In the genomic region with DNA sequence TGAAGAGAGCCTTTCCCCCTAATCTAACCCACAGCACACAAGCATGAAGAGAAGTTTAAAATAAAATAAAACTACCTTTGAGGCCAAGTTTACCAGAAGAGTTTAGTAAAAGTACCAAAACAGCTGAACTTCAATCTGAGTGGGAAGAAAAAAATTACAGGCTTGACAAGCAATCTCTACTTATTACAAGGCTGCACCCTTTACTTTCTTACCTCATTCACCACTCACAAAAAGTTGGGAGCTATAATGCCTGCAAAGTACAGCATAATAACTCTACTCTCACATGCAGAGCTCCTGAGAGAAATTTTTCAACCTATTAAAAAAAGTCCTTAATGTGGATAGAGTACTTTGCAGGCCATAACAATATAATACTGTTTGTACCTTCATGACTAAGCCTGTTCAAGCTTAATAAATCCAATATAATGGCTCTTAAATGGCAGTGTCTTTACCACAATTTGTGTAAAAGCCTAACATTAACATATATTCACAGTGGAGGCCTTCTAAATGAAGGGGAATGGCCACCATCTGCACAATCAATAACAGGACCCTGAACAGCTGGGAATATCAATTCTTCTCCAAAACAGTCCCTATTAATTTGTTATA, we compare ENCODE assay signal across 12 cellular contexts.
DNase-seq lines count a peak whose midpoint lies in the region; TF ChIP-seq lines count a peak whose summit lies in the region.
"Had no signal": no experiment of that assay in that cellular context is flagged by ENCODE, and none has a peak within 500 bp of the region (broad histone marks: within the 10 kb centered on the region; RNA-seq: fewer than 3 reads in every experiment).

No MANE protein-coding gene starts in this region.

- CTCF ChIA-PET in AG04450 (lab: Charles Lee): interaction anchor here (1.0 to 1.3 kb wide), 2 partner anchors 53 to 55 kb away, joined by 3 read pairs; no protein-coding TSS in a partner anchor
- CTCF ChIA-PET in CD8-positive, alpha-beta memory T cell (lab: Charles Lee): no interaction called here

- no peaks in the 10 kb centered on the region for H3K9me3 ChIP-seq in AG04450 (ENCODE audit: control insufficient read depth, insufficient read depth, low read length)
- no peaks in the 10 kb centered on the region for H3K9me3 ChIP-seq in parathyroid adenoma (ENCODE audit: control insufficient read depth, low read length)
- H3K9me3 ChIP-seq in CD8-positive, alpha-beta memory T cell (ENCODE audit: low read length): no peaks in the 10 kb centered on the region

- peaks cover 10% of the 10 kb centered on the region for H3K79me2 ChIP-seq in parathyroid adenoma

- no peak overlapping the region for H3K9ac ChIP-seq in parathyroid adenoma

- H3K36me3 ChIP-seq in parathyroid adenoma (ENCODE audit: control insufficient read depth, insufficient read depth, low read length): no peaks in the 10 kb centered on the region
- no peaks in the 10 kb centered on the region for H3K36me3 ChIP-seq in CD8-positive, alpha-beta memory T cell (ENCODE audit: insufficient read depth, low read length)

- H3K27ac ChIP-seq in AG04450 (ENCODE audit: low read depth, low read length) (no peak overlapping the region), epithelial cell of prostate (peak overlapping the region; percentile 93), parathyroid adenoma (peak overlapping the region; percentile 91)
- H3K27ac ChIP-seq in CD8-positive, alpha-beta memory T cell (ENCODE audit: low read depth, low read length): no peak overlapping the region

- DNase-seq in AG04450 (ENCODE audit: low read depth, low spot score) (no peak), NCI-H82 (lab: John Stamatoyannopoulos, UW) (peak; percentile 40), epithelial cell of prostate (ENCODE audit: low read depth, low spot score) (no peak), medulla oblongata (ENCODE audit: extremely low spot score) (no peak), NOMO-1 treated with DMSO at 0.1 percent for 48 hours (lab: John Stamatoyannopoulos, UW; ENCODE audit: unreplicated experiment) (no peak), SKM-1 treated with dmso at 0.1 percent for 144 hours (lab: John Stamatoyannopoulos, UW; ENCODE audit: unreplicated experiment) (no peak)
- no peak for DNase-seq in CD8-positive, alpha-beta memory T cell
- DNase-seq: CD4-positive, CD25-positive, alpha-beta regulatory T cell; NCI-H1436 treated with DMSO at 0.1 percent for 48 hours; RPMI8226; stimulated activated CD8-positive, alpha-beta memory T cell treated with anti-CD3 and anti-CD28 coated beads, Interleukin-4, amount 100 ng/mL, for 48 hours had no signal

- peak overlapping the region; percentile 50 for H3K4me2 ChIP-seq in parathyroid adenoma (ENCODE audit: low read length)

- H3K27ac Mint-ChIP-seq in CD8-positive, alpha-beta memory T cell: no peak overlapping the region
- H3K27ac Mint-ChIP-seq: CD4-positive, CD25-positive, alpha-beta regulatory T cell had no signal

- TF ChIP-seq CTCF in AG04450 (IDR thresholded peaks at IDR 0.05; ENCODE audit: low read depth, low read length) (no peak), parathyroid adenoma (IDR thresholded peaks at IDR 0.05) (no peak)

- peaks cover 14% of the 10 kb centered on the region for H3K4me1 ChIP-seq in parathyroid adenoma
- H3K4me1 ChIP-seq in CD8-positive, alpha-beta memory T cell (ENCODE audit: insufficient read depth, low read length): peaks cover 7% of the 10 kb centered on the region

- no peak overlapping the region for H2AFZ ChIP-seq in parathyroid adenoma

- H3K4me1 Mint-ChIP-seq in CD8-positive, alpha-beta memory T cell: no peaks in the 10 kb centered on the region

- H3K9me3 Mint-ChIP-seq in CD8-positive, alpha-beta memory T cell: no peaks in the 10 kb centered on the region

- H3K4me3 ChIP-seq in AG04450 (ENCODE audit: low read depth, low read length) (peak overlapping the region; percentile 68), parathyroid adenoma (ENCODE audit: low read depth, low read length) (peak overlapping the region; percentile 3)
- no peak overlapping the region for H3K4me3 ChIP-seq in CD8-positive, alpha-beta memory T cell (ENCODE audit: low read length)

- peaks cover 0 to 4% of the 10 kb centered on the region in 2 donors for H3K27me3 Mint-ChIP-seq in CD8-positive, alpha-beta memory T cell
- H3K27me3 Mint-ChIP-seq: CD4-positive, CD25-positive, alpha-beta regulatory T cell had no signal

- no peak overlapping the region for H3K4me3 Mint-ChIP-seq in CD8-positive, alpha-beta memory T cell
- H3K4me3 Mint-ChIP-seq: CD4-positive, CD25-positive, alpha-beta regulatory T cell had no signal

- H3K27me3 ChIP-seq in AG04450 (ENCODE audit: control insufficient read depth, insufficient read depth, low read length): no peaks in the 10 kb centered on the region
- H3K27me3 ChIP-seq in parathyroid adenoma (ENCODE audit: control insufficient read depth, insufficient read depth, low read length): no peaks in the 10 kb centered on the region
- no peaks in the 10 kb centered on the region for H3K27me3 ChIP-seq in CD8-positive, alpha-beta memory T cell (ENCODE audit: insufficient read depth, low read length, poor library complexity, severe bottlenecking)

- POLR2A ChIA-PET in AG04450 (lab: Yijun Ruan, JAX): no interaction called here
- POLR2A ChIA-PET in CD8-positive, alpha-beta memory T cell (lab: Charles Lee): no interaction called here

- no peaks in the 10 kb centered on the region for H3K36me3 Mint-ChIP-seq in CD8-positive, alpha-beta memory T cell
- H3K36me3 Mint-ChIP-seq: CD4-positive, CD25-positive, alpha-beta regulatory T cell had no signal

Comparison
In these comparisons a context has a peak if more than half of its experiments do, and no peak if none do; other contexts are left out.
1. H3K27ac ChIP-seq: peak in epithelial cell of prostate (single experiment) and parathyroid adenoma (single experiment); none in AG04450 (single experiment) and CD8-positive, alpha-beta memory T cell (single experiment).